In the genomic region with DNA sequence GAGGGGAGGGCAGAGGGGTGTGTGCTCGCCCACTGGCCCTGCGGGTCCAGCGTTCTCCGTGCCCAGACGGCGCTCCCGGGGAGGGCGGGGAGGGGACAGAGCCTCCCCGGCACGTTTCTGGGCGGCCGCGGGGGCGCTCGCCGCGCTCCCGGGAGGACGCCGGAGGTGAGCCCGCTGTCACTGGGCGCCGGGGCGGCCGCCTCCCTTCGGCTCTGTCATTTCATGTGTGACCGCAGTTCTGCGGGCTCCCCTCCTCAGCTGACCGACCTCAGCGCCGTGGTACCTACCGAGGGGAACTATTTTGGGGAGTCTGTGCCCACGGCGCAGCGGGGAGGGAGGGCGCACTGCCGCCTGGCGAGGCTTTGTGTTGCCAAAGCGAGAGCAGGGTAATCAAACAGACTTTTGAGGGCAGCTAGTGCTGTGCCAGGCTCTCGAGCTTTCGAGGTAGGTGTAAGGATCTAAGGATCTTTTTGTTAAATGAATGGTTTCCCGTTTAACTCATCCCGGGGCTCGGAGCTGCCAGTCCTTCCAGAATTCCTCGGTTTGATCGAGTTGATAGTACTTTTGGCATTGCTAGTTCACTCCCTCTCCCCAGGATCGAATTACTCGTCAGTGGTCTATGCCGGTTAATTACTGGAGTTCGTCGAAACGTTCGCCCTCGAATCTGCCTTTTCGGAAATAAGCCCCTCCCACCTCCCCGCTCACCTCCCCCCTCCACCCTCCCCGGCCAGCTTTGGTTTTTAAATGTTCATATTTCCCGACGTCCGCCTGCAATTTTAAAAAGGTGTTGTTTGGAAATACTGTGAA, we compare ENCODE assay signal across 1 cellular context.
TF ChIP-seq lines count a peak whose summit lies in the region.

No MANE protein-coding gene starts in this region.

TF ChIP-seq in HepG2, 621 proteins besides CTCF, POLR2A, EP300 and RAD21 (continued from another document and continues in another):
- TF ChIP-seq, protein P1, sequence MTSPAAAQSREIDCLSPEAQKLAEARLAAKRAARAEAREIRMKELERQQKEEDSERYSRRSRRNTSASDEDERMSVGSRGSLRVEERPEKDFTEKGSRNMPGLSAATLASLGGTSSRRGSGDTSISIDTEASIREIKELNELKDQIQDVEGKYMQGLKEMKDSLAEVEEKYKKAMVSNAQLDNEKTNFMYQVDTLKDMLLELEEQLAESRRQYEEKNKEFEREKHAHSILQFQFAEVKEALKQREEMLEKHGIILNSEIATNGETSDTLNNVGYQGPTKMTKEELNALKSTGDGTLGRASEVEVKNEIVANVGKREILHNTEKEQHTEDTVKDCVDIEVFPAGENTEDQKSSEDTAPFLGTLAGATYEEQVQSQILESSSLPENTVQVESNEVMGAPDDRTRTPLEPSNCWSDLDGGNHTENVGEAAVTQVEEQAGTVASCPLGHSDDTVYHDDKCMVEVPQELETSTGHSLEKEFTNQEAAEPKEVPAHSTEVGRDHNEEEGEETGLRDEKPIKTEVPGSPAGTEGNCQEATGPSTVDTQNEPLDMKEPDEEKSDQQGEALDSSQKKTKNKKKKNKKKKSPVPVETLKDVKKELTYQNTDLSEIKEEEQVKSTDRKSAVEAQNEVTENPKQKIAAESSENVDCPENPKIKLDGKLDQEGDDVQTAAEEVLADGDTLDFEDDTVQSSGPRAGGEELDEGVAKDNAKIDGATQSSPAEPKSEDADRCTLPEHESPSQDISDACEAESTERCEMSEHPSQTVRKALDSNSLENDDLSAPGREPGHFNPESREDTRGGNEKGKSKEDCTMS (CRISPR knock-in tag; conservative IDR thresholded peaks at IDR 0.05) = no peak
- no peak for TF ChIP-seq ZNF766 (CRISPR knock-in tag; IDR thresholded peaks at IDR 0.05; ENCODE audit: borderline replicate concordance)
- no peak for TF ChIP-seq ZNF331 (CRISPR knock-in tag; IDR thresholded peaks at IDR 0.05)
- no peak for TF ChIP-seq ZNF652 (CRISPR knock-in tag; IDR thresholded peaks at IDR 0.05; ENCODE audit: borderline replicate concordance, low read depth)
- TF ChIP-seq, protein P2, sequence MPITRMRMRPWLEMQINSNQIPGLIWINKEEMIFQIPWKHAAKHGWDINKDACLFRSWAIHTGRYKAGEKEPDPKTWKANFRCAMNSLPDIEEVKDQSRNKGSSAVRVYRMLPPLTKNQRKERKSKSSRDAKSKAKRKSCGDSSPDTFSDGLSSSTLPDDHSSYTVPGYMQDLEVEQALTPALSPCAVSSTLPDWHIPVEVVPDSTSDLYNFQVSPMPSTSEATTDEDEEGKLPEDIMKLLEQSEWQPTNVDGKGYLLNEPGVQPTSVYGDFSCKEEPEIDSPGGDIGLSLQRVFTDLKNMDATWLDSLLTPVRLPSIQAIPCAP (CRISPR knock-in tag; IDR thresholded peaks at IDR 0.05; ENCODE audit: low read depth) = no peak
- TF ChIP-seq HES4 (CRISPR knock-in tag; IDR thresholded peaks at IDR 0.05; ENCODE audit: borderline replicate concordance) = no peak
- no peak for TF ChIP-seq SP1 (IDR thresholded peaks at IDR 0.05)
- peak; percentile 53 for TF ChIP-seq SP1 (CRISPR knock-in tag; IDR thresholded peaks at IDR 0.05)
- 0 out of 2 replicates have a peak, but pooled peaks have one; percentile 36 for TF ChIP-seq CBX5 (CRISPR knock-in tag; IDR thresholded peaks at IDR 0.05; ENCODE audit: borderline replicate concordance)
- no peak for TF ChIP-seq ZC3H13 (CRISPR knock-in tag; IDR thresholded peaks at IDR 0.05)
- TF ChIP-seq HDAC6 (IDR thresholded peaks at IDR 0.05; ENCODE audit: low read depth, low read length) = no peak
- TF ChIP-seq ZBTB43 (CRISPR knock-in tag; conservative IDR thresholded peaks at IDR 0.05) = no peak
- TF ChIP-seq ZNF317 (CRISPR knock-in tag; IDR thresholded peaks at IDR 0.05) = no peak
- no peak for TF ChIP-seq DBP (CRISPR knock-in tag; IDR thresholded peaks at IDR 0.05; ENCODE audit: not compliant biosample characterization)
- no peak; the same call in 1 of the 2 replicates for TF ChIP-seq MEIS2 (CRISPR knock-in tag; IDR thresholded peaks at IDR 0.05)
- TF ChIP-seq SATB2 (CRISPR knock-in tag; IDR thresholded peaks at IDR 0.05) = no peak
- TF ChIP-seq RBM22 (optimal IDR thresholded peaks at IDR 0.05; ENCODE audit: low read length) = no peak
- TF ChIP-seq SMAD3 (CRISPR knock-in tag; IDR thresholded peaks at IDR 0.05) = peak; percentile 34; the same call in 1 of the 2 replicates
- no peak for TF ChIP-seq ZNF432 (CRISPR knock-in tag; IDR thresholded peaks at IDR 0.05; ENCODE audit: borderline replicate concordance)
- TF ChIP-seq ZFP36L1 (CRISPR knock-in tag; IDR thresholded peaks at IDR 0.05) = no peak
- TF ChIP-seq ELF3 (CRISPR knock-in tag; IDR thresholded peaks at IDR 0.05) = peak; percentile 18; the same call in 1 of the 2 replicates
- no peak for TF ChIP-seq ZNF136 (CRISPR knock-in tag; IDR thresholded peaks at IDR 0.05; ENCODE audit: low read depth)
- no peak for TF ChIP-seq ZKSCAN1 (IDR thresholded peaks at IDR 0.05; ENCODE audit: low read length)
- TF ChIP-seq, protein P3, sequence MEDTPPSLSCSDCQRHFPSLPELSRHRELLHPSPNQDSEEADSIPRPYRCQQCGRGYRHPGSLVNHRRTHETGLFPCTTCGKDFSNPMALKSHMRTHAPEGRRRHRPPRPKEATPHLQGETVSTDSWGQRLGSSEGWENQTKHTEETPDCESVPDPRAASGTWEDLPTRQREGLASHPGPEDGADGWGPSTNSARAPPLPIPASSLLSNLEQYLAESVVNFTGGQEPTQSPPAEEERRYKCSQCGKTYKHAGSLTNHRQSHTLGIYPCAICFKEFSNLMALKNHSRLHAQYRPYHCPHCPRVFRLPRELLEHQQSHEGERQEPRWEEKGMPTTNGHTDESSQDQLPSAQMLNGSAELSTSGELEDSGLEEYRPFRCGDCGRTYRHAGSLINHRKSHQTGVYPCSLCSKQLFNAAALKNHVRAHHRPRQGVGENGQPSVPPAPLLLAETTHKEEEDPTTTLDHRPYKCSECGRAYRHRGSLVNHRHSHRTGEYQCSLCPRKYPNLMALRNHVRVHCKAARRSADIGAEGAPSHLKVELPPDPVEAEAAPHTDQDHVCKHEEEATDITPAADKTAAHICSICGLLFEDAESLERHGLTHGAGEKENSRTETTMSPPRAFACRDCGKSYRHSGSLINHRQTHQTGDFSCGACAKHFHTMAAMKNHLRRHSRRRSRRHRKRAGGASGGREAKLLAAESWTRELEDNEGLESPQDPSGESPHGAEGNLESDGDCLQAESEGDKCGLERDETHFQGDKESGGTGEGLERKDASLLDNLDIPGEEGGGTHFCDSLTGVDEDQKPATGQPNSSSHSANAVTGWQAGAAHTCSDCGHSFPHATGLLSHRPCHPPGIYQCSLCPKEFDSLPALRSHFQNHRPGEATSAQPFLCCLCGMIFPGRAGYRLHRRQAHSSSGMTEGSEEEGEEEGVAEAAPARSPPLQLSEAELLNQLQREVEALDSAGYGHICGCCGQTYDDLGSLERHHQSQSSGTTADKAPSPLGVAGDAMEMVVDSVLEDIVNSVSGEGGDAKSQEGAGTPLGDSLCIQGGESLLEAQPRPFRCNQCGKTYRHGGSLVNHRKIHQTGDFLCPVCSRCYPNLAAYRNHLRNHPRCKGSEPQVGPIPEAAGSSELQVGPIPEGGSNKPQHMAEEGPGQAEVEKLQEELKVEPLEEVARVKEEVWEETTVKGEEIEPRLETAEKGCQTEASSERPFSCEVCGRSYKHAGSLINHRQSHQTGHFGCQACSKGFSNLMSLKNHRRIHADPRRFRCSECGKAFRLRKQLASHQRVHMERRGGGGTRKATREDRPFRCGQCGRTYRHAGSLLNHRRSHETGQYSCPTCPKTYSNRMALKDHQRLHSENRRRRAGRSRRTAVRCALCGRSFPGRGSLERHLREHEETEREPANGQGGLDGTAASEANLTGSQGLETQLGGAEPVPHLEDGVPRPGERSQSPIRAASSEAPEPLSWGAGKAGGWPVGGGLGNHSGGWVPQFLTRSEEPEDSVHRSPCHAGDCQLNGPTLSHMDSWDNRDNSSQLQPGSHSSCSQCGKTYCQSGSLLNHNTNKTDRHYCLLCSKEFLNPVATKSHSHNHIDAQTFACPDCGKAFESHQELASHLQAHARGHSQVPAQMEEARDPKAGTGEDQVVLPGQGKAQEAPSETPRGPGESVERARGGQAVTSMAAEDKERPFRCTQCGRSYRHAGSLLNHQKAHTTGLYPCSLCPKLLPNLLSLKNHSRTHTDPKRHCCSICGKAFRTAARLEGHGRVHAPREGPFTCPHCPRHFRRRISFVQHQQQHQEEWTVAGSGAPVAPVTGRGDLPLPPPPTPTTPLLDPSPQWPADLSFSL (CRISPR knock-in tag; IDR thresholded peaks at IDR 0.05) = no peak
- TF ChIP-seq NAIF1 (CRISPR knock-in tag; IDR thresholded peaks at IDR 0.05; ENCODE audit: borderline replicate concordance) = no peak
- no peak for TF ChIP-seq ZNF343 (CRISPR knock-in tag; IDR thresholded peaks at IDR 0.05)
- TF ChIP-seq ZNF142 (CRISPR knock-in tag; IDR thresholded peaks at IDR 0.05) = no peak
- TF ChIP-seq, protein P4, sequence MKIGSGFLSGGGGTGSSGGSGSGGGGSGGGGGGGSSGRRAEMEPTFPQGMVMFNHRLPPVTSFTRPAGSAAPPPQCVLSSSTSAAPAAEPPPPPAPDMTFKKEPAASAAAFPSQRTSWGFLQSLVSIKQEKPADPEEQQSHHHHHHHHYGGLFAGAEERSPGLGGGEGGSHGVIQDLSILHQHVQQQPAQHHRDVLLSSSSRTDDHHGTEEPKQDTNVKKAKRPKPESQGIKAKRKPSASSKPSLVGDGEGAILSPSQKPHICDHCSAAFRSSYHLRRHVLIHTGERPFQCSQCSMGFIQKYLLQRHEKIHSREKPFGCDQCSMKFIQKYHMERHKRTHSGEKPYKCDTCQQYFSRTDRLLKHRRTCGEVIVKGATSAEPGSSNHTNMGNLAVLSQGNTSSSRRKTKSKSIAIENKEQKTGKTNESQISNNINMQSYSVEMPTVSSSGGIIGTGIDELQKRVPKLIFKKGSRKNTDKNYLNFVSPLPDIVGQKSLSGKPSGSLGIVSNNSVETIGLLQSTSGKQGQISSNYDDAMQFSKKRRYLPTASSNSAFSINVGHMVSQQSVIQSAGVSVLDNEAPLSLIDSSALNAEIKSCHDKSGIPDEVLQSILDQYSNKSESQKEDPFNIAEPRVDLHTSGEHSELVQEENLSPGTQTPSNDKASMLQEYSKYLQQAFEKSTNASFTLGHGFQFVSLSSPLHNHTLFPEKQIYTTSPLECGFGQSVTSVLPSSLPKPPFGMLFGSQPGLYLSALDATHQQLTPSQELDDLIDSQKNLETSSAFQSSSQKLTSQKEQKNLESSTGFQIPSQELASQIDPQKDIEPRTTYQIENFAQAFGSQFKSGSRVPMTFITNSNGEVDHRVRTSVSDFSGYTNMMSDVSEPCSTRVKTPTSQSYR (CRISPR knock-in tag; IDR thresholded peaks at IDR 0.05; ENCODE audit: borderline replicate concordance) = peak; percentile 32; the same call in 1 of the 2 replicates
- TF ChIP-seq FOXP1 (IDR thresholded peaks at IDR 0.05) = no peak
- peak; percentile 12; the same call in 1 of the 2 replicates for TF ChIP-seq FOXP1 (CRISPR knock-in tag; IDR thresholded peaks at IDR 0.05)
- no peak for TF ChIP-seq ATAD3A (CRISPR knock-in tag; IDR thresholded peaks at IDR 0.05)
- TF ChIP-seq ZMYM4 (CRISPR knock-in tag; IDR thresholded peaks at IDR 0.05) = no peak
- TF ChIP-seq MLX (CRISPR knock-in tag; IDR thresholded peaks at IDR 0.05) = no peak
